Comparison of ENCODE assay signal across 1 cellular context in the genomic region with DNA sequence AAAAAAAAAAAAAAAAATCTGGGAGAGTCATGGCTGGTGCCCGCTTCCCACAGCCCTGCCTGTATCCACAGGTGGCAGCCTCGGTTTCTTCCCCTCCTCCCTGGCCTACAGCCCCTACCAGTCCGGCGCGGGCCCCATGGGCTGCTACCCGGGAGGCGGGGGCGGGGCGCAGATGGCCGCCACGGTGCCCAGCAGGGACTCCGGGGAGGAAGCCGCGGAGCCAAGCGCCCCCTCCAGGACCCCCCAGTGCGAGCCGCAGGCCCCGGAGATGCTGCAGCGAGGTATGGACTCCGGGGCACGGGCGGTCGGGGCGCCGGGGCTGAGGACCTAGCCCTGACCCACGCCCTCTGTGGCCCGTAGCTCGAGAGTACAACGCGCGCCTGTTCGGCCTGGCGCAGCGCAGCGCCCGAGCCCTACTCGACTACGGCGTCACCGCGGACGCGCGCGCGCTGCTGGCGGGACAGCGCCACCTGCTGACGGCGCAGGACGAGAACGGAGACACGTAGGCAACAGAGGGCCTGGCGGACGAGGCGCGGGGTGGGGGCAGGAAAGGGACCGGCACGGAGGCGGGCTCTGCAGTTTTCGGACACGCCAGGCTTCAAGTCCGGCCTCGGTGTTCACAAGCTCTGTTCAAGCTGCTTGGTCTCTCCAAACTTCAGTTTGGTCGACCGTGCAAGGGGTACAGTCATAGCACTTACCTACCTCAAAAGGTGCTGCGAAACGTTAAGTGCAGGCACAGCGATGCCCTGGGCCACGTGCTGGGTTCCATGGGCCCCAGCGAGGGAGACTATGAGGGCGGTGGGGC.
A peak's percentile ranks its signal among the peaks of the same experiment; 100 is the strongest.
TF ChIP-seq lines count a peak whose summit lies in the region.

No MANE protein-coding gene starts in this region.

TF ChIP-seq in HepG2, 621 proteins besides CTCF, POLR2A, EP300 and RAD21 (continues in another document):
- no peak for TF ChIP-seq PAWR (CRISPR knock-in tag; IDR thresholded peaks at IDR 0.05; ENCODE audit: borderline replicate concordance)
- TF ChIP-seq DNMT3B (CRISPR knock-in tag; conservative IDR thresholded peaks at IDR 0.05) = no peak
- TF ChIP-seq, protein P1, sequence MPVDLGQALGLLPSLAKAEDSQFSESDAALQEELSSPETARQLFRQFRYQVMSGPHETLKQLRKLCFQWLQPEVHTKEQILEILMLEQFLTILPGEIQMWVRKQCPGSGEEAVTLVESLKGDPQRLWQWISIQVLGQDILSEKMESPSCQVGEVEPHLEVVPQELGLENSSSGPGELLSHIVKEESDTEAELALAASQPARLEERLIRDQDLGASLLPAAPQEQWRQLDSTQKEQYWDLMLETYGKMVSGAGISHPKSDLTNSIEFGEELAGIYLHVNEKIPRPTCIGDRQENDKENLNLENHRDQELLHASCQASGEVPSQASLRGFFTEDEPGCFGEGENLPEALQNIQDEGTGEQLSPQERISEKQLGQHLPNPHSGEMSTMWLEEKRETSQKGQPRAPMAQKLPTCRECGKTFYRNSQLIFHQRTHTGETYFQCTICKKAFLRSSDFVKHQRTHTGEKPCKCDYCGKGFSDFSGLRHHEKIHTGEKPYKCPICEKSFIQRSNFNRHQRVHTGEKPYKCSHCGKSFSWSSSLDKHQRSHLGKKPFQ (CRISPR knock-in tag; IDR thresholded peaks at IDR 0.05; ENCODE audit: insufficient replicate concordance) = no peak
- peak; percentile 72 for TF ChIP-seq HNRNPK (IDR thresholded peaks at IDR 0.05; ENCODE audit: low read depth, low read length, poor library complexity, severe bottlenecking)
- no peak for TF ChIP-seq SP1 (IDR thresholded peaks at IDR 0.05)
- TF ChIP-seq SP1 (CRISPR knock-in tag; IDR thresholded peaks at IDR 0.05) = peak; percentile 65; the same call in 1 of the 2 replicates
- no peak for TF ChIP-seq ZNF256 (CRISPR knock-in tag; conservative IDR thresholded peaks at IDR 0.05)
- TF ChIP-seq LCORL (IDR thresholded peaks at IDR 0.05) = no peak
- peak; percentile 90 for TF ChIP-seq LCORL (CRISPR knock-in tag; IDR thresholded peaks at IDR 0.05)
- TF ChIP-seq, protein P2, sequence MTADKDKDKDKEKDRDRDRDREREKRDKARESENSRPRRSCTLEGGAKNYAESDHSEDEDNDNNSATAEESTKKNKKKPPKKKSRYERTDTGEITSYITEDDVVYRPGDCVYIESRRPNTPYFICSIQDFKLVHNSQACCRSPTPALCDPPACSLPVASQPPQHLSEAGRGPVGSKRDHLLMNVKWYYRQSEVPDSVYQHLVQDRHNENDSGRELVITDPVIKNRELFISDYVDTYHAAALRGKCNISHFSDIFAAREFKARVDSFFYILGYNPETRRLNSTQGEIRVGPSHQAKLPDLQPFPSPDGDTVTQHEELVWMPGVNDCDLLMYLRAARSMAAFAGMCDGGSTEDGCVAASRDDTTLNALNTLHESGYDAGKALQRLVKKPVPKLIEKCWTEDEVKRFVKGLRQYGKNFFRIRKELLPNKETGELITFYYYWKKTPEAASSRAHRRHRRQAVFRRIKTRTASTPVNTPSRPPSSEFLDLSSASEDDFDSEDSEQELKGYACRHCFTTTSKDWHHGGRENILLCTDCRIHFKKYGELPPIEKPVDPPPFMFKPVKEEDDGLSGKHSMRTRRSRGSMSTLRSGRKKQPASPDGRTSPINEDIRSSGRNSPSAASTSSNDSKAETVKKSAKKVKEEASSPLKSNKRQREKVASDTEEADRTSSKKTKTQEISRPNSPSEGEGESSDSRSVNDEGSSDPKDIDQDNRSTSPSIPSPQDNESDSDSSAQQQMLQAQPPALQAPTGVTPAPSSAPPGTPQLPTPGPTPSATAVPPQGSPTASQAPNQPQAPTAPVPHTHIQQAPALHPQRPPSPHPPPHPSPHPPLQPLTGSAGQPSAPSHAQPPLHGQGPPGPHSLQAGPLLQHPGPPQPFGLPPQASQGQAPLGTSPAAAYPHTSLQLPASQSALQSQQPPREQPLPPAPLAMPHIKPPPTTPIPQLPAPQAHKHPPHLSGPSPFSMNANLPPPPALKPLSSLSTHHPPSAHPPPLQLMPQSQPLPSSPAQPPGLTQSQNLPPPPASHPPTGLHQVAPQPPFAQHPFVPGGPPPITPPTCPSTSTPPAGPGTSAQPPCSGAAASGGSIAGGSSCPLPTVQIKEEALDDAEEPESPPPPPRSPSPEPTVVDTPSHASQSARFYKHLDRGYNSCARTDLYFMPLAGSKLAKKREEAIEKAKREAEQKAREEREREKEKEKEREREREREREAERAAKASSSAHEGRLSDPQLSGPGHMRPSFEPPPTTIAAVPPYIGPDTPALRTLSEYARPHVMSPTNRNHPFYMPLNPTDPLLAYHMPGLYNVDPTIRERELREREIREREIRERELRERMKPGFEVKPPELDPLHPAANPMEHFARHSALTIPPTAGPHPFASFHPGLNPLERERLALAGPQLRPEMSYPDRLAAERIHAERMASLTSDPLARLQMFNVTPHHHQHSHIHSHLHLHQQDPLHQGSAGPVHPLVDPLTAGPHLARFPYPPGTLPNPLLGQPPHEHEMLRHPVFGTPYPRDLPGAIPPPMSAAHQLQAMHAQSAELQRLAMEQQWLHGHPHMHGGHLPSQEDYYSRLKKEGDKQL (CRISPR knock-in tag; IDR thresholded peaks at IDR 0.05; ENCODE audit: low read depth) = peak; percentile 52; the same call in 1 of the 2 replicates
- no peak for TF ChIP-seq ZNF678 (CRISPR knock-in tag; IDR thresholded peaks at IDR 0.05)
- peak; percentile 44; the same call in 1 of the 2 replicates for TF ChIP-seq HMG20A (CRISPR knock-in tag; IDR thresholded peaks at IDR 0.05; ENCODE audit: borderline replicate concordance)
- TF ChIP-seq, protein P3, sequence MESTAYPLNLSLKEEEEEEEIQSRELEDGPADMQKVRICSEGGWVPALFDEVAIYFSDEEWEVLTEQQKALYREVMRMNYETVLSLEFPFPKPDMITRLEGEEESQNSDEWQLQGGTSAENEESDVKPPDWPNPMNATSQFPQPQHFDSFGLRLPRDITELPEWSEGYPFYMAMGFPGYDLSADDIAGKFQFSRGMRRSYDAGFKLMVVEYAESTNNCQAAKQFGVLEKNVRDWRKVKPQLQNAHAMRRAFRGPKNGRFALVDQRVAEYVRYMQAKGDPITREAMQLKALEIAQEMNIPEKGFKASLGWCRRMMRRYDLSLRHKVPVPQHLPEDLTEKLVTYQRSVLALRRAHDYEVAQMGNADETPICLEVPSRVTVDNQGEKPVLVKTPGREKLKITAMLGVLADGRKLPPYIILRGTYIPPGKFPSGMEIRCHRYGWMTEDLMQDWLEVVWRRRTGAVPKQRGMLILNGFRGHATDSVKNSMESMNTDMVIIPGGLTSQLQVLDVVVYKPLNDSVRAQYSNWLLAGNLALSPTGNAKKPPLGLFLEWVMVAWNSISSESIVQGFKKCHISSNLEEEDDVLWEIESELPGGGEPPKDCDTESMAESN (CRISPR knock-in tag; conservative IDR thresholded peaks at IDR 0.05) = peak; percentile 90
- peak; percentile 54; the same call in 1 of the 2 replicates for TF ChIP-seq ESRRA (CRISPR knock-in tag; IDR thresholded peaks at IDR 0.05; ENCODE audit: low read depth)
- peak; percentile 93 for TF ChIP-seq ZNF614 (CRISPR knock-in tag; IDR thresholded peaks at IDR 0.05; ENCODE audit: borderline replicate concordance)
- no peak for TF ChIP-seq JDP2 (CRISPR knock-in tag; IDR thresholded peaks at IDR 0.05; ENCODE audit: borderline replicate concordance)
- TF ChIP-seq TEAD2 (CRISPR knock-in tag; IDR thresholded peaks at IDR 0.05) = no peak
- no peak for TF ChIP-seq ZNF24 (IDR thresholded peaks at IDR 0.05)
- TF ChIP-seq KAT8 (CRISPR knock-in tag; IDR thresholded peaks at IDR 0.05) = peak; percentile 81; the same call in 1 of the 2 replicates
- TF ChIP-seq AKAP8 (CRISPR knock-in tag; IDR thresholded peaks at IDR 0.05) = peak; percentile 90
- no peak for TF ChIP-seq ZFP62 (CRISPR knock-in tag; IDR thresholded peaks at IDR 0.05)
- TF ChIP-seq, protein P4, sequence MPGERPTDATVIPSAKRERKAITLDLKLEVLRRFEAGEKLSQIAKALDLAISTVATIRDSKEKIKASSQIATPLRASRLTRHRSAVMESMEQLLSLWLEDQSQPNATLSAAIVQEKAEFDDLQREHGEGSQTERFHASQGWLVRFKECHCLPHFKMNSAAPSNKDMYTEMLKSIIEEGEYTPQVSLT (CRISPR knock-in tag; IDR thresholded peaks at IDR 0.05; ENCODE audit: borderline replicate concordance, low read depth) = no peak
- TF ChIP-seq STAG1 (CRISPR knock-in tag; IDR thresholded peaks at IDR 0.05) = peak; percentile 77
- no peak for TF ChIP-seq NR2F2 (IDR thresholded peaks at IDR 0.05; ENCODE audit: borderline replicate concordance, low read depth)
- TF ChIP-seq, protein P5, sequence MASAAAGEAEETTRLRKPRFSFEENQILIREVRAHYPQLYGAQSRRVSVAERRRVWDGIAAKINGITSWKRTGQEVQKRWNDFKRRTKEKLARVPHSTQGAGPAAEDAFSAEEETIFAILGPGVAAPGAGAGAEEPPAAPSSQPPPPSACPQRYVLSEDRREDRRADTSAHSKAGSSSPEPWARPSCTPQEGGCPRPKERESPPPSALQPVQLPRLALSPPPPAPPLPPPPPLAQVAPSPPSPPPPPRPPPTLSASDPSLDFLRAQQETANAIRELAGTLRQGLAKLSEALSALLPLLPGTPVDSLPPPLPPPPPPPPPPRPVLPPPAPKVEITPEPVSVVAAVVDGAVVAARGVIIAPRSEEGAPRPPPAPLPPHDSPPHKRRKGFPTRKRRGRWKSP (CRISPR knock-in tag; IDR thresholded peaks at IDR 0.05) = peak; percentile 100
- TF ChIP-seq HES4 (CRISPR knock-in tag; IDR thresholded peaks at IDR 0.05; ENCODE audit: borderline replicate concordance) = peak; percentile 59; the same call in 1 of the 2 replicates
- TF ChIP-seq, protein P6, sequence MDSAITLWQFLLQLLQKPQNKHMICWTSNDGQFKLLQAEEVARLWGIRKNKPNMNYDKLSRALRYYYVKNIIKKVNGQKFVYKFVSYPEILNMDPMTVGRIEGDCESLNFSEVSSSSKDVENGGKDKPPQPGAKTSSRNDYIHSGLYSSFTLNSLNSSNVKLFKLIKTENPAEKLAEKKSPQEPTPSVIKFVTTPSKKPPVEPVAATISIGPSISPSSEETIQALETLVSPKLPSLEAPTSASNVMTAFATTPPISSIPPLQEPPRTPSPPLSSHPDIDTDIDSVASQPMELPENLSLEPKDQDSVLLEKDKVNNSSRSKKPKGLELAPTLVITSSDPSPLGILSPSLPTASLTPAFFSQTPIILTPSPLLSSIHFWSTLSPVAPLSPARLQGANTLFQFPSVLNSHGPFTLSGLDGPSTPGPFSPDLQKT (CRISPR knock-in tag; IDR thresholded peaks at IDR 0.05; ENCODE audit: borderline replicate concordance) = no peak
- TF ChIP-seq ZNF737 (CRISPR knock-in tag; IDR thresholded peaks at IDR 0.05; ENCODE audit: borderline replicate concordance) = no peak
- TF ChIP-seq ZNF17 (CRISPR knock-in tag; IDR thresholded peaks at IDR 0.05) = no peak
- TF ChIP-seq RFXAP (CRISPR knock-in tag; IDR thresholded peaks at IDR 0.05; ENCODE audit: borderline replicate concordance) = no peak
- TF ChIP-seq GZF1 (CRISPR knock-in tag; IDR thresholded peaks at IDR 0.05) = peak; percentile 73; the same call in 1 of the 2 replicates
- TF ChIP-seq, protein P7, sequence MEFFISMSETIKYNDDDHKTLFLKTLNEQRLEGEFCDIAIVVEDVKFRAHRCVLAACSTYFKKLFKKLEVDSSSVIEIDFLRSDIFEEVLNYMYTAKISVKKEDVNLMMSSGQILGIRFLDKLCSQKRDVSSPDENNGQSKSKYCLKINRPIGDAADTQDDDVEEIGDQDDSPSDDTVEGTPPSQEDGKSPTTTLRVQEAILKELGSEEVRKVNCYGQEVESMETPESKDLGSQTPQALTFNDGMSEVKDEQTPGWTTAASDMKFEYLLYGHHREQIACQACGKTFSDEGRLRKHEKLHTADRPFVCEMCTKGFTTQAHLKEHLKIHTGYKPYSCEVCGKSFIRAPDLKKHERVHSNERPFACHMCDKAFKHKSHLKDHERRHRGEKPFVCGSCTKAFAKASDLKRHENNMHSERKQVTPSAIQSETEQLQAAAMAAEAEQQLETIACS (CRISPR knock-in tag; IDR thresholded peaks at IDR 0.05) = peak; percentile 100
- TF ChIP-seq NPAS2 (CRISPR knock-in tag; IDR thresholded peaks at IDR 0.05; ENCODE audit: borderline replicate concordance) = no peak
- TF ChIP-seq CENPT (CRISPR knock-in tag; IDR thresholded peaks at IDR 0.05; ENCODE audit: low read depth) = peak; percentile 33; the same call in 1 of the 2 replicates
- TF ChIP-seq POLR2G (IDR thresholded peaks at IDR 0.05; ENCODE audit: low read depth, low read length) = peak; percentile 75
- no peak for TF ChIP-seq MBNL3 (CRISPR knock-in tag; conservative IDR thresholded peaks at IDR 0.05)
- TF ChIP-seq, protein P8, sequence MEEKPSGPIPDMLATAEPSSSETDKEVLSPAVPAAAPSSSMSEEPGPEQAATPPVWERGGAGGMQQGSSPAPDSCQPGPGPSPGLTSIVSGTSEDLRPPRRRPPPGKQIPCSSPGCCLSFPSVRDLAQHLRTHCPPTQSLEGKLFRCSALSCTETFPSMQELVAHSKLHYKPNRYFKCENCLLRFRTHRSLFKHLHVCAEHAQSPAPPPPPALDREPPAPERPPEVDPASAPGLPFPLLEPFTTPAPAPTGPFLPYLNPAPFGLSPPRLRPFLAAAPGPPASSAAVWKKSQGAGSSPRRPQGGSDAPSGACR (CRISPR knock-in tag; IDR thresholded peaks at IDR 0.05) = peak; percentile 84; the same call in 1 of the 2 replicates
- TF ChIP-seq, protein P9, sequence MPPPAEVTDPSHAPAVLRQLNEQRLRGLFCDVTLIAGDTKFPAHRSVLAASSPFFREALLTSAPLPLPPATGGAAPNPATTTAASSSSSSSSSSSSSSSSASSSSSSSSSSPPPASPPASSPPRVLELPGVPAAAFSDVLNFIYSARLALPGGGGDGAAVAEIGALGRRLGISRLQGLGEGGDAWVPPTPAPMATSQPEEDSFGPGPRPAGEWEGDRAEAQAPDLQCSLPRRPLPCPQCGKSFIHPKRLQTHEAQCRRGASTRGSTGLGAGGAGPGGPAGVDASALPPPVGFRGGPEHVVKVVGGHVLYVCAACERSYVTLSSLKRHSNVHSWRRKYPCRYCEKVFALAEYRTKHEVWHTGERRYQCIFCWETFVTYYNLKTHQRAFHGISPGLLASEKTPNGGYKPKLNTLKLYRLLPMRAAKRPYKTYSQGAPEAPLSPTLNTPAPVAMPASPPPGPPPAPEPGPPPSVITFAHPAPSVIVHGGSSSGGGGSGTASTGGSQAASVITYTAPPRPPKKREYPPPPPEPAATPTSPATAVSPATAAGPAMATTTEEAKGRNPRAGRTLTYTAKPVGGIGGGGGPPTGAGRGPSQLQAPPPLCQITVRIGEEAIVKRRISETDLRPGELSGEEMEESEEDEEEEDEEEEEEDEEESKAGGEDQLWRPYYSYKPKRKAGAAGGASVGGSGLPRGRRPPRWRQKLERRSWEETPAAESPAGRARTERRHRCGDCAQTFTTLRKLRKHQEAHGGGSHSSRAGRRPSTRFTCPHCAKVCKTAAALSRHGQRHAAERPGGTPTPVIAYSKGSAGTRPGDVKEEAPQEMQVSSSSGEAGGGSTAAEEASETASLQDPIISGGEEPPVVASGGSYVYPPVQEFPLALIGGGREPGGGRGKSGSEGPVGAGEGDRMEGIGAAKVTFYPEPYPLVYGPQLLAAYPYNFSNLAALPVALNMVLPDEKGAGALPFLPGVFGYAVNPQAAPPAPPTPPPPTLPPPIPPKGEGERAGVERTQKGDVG (CRISPR knock-in tag; IDR thresholded peaks at IDR 0.05; ENCODE audit: borderline replicate concordance) = 0 out of 2 replicates have a peak, but pooled peaks have one; percentile 63
- peak; percentile 84; the same call in 1 of the 2 replicates for TF ChIP-seq ZSCAN9 (CRISPR knock-in tag; IDR thresholded peaks at IDR 0.05; ENCODE audit: borderline replicate concordance)
- peak; percentile 84; the same call in 1 of the 2 replicates for TF ChIP-seq ZNF749 (CRISPR knock-in tag; IDR thresholded peaks at IDR 0.05; ENCODE audit: borderline replicate concordance)
